2 cellular contexts compared by ENCODE assay signal in the genomic region with DNA sequence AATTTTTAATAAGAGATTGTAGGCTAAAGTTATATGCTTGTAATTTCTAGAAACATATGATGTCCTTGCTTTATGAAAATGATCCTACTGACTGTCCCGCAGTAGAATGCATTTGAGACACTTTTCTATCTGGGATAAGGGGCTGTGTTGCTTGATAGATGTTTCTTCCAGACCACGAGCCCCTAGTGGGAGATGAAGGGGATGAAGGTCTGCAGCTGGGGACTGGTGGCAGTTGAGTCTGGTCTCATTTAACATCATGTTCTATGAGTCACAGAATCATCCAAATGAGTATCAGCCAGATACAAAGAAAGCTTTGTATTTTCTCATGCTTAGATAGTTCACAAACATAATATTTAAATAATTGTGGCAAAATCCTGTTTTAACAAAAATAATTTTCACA.
TF ChIP-seq lines count a peak whose summit lies in the region.

No MANE protein-coding gene starts in this region.

TF ChIP-seq in GM23338, 12 proteins besides CTCF, POLR2A, EP300 and RAD21 (continued from another document):
- no peak for TF ChIP-seq ETS1 (IDR thresholded peaks at IDR 0.05)
- TF ChIP-seq, protein P1, sequence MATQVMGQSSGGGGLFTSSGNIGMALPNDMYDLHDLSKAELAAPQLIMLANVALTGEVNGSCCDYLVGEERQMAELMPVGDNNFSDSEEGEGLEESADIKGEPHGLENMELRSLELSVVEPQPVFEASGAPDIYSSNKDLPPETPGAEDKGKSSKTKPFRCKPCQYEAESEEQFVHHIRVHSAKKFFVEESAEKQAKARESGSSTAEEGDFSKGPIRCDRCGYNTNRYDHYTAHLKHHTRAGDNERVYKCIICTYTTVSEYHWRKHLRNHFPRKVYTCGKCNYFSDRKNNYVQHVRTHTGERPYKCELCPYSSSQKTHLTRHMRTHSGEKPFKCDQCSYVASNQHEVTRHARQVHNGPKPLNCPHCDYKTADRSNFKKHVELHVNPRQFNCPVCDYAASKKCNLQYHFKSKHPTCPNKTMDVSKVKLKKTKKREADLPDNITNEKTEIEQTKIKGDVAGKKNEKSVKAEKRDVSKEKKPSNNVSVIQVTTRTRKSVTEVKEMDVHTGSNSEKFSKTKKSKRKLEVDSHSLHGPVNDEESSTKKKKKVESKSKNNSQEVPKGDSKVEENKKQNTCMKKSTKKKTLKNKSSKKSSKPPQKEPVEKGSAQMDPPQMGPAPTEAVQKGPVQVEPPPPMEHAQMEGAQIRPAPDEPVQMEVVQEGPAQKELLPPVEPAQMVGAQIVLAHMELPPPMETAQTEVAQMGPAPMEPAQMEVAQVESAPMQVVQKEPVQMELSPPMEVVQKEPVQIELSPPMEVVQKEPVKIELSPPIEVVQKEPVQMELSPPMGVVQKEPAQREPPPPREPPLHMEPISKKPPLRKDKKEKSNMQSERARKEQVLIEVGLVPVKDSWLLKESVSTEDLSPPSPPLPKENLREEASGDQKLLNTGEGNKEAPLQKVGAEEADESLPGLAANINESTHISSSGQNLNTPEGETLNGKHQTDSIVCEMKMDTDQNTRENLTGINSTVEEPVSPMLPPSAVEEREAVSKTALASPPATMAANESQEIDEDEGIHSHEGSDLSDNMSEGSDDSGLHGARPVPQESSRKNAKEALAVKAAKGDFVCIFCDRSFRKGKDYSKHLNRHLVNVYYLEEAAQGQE (IDR thresholded peaks at IDR 0.05; ENCODE audit: unreplicated experiment), result no peak
- TF ChIP-seq CREB1 (CRISPR knock-in tag; IDR thresholded peaks at IDR 0.05; ENCODE audit: low read depth), result no peak
- TF ChIP-seq STAT1 (IDR thresholded peaks at IDR 0.05; ENCODE audit: unreplicated experiment), result no peak
- TF ChIP-seq EZH2phosphoT487 (IDR thresholded peaks at IDR 0.05; ENCODE audit: unreplicated experiment), result no peak
- TF ChIP-seq, protein P2, sequence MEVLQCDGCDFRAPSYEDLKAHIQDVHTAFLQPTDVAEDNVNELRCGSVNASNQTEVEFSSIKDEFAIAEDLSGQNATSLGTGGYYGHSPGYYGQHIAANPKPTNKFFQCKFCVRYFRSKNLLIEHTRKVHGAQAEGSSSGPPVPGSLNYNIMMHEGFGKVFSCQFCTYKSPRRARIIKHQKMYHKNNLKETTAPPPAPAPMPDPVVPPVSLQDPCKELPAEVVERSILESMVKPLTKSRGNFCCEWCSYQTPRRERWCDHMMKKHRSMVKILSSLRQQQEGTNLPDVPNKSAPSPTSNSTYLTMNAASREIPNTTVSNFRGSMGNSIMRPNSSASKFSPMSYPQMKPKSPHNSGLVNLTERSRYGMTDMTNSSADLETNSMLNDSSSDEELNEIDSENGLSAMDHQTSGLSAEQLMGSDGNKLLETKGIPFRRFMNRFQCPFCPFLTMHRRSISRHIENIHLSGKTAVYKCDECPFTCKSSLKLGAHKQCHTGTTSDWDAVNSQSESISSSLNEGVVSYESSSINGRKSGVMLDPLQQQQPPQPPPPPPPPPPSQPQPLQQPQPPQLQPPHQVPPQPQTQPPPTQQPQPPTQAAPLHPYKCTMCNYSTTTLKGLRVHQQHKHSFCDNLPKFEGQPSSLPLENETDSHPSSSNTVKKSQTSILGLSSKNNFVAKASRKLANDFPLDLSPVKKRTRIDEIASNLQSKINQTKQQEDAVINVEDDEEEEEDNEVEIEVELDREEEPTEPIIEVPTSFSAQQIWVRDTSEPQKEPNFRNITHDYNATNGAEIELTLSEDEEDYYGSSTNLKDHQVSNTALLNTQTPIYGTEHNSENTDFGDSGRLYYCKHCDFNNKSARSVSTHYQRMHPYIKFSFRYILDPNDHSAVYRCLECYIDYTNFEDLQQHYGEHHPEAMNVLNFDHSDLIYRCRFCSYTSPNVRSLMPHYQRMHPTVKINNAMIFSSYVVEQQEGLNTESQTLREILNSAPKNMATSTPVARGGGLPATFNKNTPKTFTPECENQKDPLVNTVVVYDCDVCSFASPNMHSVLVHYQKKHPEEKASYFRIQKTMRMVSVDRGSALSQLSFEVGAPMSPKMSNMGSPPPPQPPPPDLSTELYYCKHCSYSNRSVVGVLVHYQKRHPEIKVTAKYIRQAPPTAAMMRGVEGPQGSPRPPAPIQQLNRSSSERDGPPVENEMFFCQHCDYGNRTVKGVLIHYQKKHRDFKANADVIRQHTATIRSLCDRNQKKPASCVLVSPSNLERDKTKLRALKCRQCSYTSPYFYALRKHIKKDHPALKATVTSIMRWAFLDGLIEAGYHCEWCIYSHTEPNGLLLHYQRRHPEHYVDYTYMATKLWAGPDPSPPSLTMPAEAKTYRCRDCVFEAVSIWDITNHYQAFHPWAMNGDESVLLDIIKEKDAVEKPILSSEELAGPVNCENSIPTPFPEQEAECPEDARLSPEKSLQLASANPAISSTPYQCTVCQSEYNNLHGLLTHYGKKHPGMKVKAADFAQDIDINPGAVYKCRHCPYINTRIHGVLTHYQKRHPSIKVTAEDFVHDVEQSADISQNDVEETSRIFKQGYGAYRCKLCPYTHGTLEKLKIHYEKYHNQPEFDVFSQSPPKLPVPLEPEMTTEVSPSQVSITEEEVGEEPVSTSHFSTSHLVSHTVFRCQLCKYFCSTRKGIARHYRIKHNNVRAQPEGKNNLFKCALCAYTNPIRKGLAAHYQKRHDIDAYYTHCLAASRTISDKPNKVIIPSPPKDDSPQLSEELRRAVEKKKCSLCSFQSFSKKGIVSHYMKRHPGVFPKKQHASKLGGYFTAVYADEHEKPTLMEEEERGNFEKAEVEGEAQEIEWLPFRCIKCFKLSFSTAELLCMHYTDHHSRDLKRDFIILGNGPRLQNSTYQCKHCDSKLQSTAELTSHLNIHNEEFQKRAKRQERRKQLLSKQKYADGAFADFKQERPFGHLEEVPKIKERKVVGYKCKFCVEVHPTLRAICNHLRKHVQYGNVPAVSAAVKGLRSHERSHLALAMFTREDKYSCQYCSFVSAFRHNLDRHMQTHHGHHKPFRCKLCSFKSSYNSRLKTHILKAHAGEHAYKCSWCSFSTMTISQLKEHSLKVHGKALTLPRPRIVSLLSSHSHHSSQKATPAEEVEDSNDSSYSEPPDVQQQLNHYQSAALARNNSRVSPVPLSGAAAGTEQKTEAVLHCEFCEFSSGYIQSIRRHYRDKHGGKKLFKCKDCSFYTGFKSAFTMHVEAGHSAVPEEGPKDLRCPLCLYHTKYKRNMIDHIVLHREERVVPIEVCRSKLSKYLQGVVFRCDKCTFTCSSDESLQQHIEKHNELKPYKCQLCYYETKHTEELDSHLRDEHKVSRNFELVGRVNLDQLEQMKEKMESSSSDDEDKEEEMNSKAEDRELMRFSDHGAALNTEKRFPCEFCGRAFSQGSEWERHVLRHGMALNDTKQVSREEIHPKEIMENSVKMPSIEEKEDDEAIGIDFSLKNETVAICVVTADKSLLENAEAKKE (CRISPR knock-in tag; IDR thresholded peaks at IDR 0.05), result no peak
- TF ChIP-seq POLR2AphosphoS5 (IDR thresholded peaks at IDR 0.05; ENCODE audit: low read depth), result no peak
- no peak for TF ChIP-seq JUNB (IDR thresholded peaks at IDR 0.05; ENCODE audit: unreplicated experiment)
- TF ChIP-seq ZNF114 (CRISPR knock-in tag; IDR thresholded peaks at IDR 0.05), result no peak
TF ChIP-seq in GM23338: peak in this region for 0.

TF ChIP-seq in HepG2, 621 proteins besides CTCF, POLR2A, EP300 and RAD21 (continued from another document):
- no peak for TF ChIP-seq PAXIP1 (CRISPR knock-in tag; conservative IDR thresholded peaks at IDR 0.05)
- TF ChIP-seq, protein P3, sequence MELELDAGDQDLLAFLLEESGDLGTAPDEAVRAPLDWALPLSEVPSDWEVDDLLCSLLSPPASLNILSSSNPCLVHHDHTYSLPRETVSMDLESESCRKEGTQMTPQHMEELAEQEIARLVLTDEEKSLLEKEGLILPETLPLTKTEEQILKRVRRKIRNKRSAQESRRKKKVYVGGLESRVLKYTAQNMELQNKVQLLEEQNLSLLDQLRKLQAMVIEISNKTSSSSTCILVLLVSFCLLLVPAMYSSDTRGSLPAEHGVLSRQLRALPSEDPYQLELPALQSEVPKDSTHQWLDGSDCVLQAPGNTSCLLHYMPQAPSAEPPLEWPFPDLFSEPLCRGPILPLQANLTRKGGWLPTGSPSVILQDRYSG (CRISPR knock-in tag; IDR thresholded peaks at IDR 0.05), result no peak
- no peak for TF ChIP-seq REL (CRISPR knock-in tag; conservative IDR thresholded peaks at IDR 0.05)
TF ChIP-seq in HepG2: peak in this region for 0.
